ENCODE assay signal across 16 cellular contexts in genomic region chr1:3390291-3390690, GRCh38.
"Had no signal": no experiment of that assay in that cellular context is flagged by ENCODE, and none has a peak within 500 bp of the region (broad histone marks: within the 10 kb centered on the region; RNA-seq: fewer than 3 reads in every experiment).

No MANE protein-coding gene starts in this region.

- DNase-seq: IMR-90, Karpas-422, KG1, MM.1S, NCI-H1092 treated with DMSO at 0.1 percent for 48 hours, NCI-H187, NCI-H2029, NCI-H2081 treated with DMSO at 0.1 percent for 48 hours, NCI-H2227 treated with DMSO at 0.1 percent for 48 hours, NCI-H524 treated with DMSO at 0.1 percent for 48 hours, NCI-H69, NCI-H774, RPMI8226, SHP77, SK-N-SH, SW 1271 had no signal

- H3K9me3 ChIP-seq: SK-N-SH had no signal
